Comparison of ENCODE assay signal across 18 cellular contexts in the genomic region with DNA sequence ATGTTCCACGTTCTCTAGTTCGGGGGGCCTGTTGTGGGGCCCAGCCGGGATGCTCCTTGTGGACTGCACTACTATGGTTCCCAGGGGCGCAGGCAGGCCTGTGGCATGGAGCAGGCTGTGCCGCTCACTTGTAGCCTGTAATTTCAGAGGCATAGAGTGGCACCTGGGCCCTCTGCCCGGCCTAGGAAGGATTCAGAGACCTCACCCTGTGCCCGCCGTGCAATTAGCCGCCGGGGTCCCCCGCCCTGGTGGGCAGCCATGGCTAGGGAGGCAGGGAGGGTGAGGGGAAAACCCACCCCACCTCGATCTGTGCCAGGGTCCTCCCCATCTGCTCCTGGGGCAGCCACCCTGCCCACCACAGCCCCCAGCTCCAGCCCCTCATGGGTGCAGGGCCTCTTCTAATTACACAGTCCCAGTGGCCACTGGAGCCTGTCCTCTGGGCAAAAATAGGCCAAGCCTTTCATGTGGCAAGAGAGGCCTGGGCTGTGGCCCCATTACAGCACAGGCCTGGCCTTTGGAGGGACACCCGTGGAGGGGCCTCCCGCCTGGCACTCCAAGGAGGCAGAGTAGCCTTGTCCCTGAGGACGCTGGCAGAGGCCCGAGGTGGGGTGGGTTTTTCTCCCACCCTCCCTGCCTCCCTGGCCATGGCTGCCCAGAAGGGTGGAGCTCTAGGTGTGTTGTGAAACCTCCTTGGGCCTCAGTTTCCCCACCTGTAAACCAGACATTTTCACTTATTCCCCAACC. TPM values are rescaled to one million over a fixed set of nuclear protein-coding genes. Genes with fewer than 3 reads are reported as not detected.
A peak's percentile ranks its signal among the peaks of the same experiment; 100 is the strongest.
DNase-seq lines count a peak whose midpoint lies in the region; ATAC-seq and TF ChIP-seq lines count a peak whose summit lies in the region.
"Had no signal": no experiment of that assay in that cellular context is flagged by ENCODE, and none has a peak within 500 bp of the region (broad histone marks: within the 10 kb centered on the region; RNA-seq: fewer than 3 reads in every experiment).

No MANE protein-coding gene starts in this region.

- H3K4me3 ChIP-seq in neuronal stem cell (ENCODE audit: low read length in 2 of 2): no peak overlapping the region
- no peak overlapping the region for H3K4me3 ChIP-seq in stomach

- ATAC-seq in central memory CD8-positive, alpha-beta T cell (replicated peaks; ENCODE audit: extremely low read depth, poor library complexity, severe bottlenecking): no peak
- ATAC-seq in stimulated activated memory B cell treated with anti-CD40 and anti-IgM and Interleukin-4, amounts not matched to agents 10 μg/mL and 1 μg/mL and 100 μg/mL, for 72 hours: peak; percentile 29

- H3K27ac ChIP-seq in neuronal stem cell (replicated peaks; ENCODE audit: low read length) (no peak overlapping the region), stomach (no peak overlapping the region)
- H3K27ac ChIP-seq: C4-2B had no signal

- H2BK15ac ChIP-seq in neuronal stem cell (ENCODE audit: low read length): peak overlapping the region; percentile 27

- H2BK5ac ChIP-seq in neuronal stem cell (ENCODE audit: low read length): peak overlapping the region; percentile 12

- H3K4me2 ChIP-seq in neuronal stem cell (ENCODE audit: insufficient read depth, low read length, poor library complexity, severe bottlenecking): no peak overlapping the region

- no CpG with 5 or more reads among the region's 16 CpGs for WGBS in neuronal stem cell (ENCODE audit: extremely low coverage in 2 of 2, insufficient read length in 2 of 2, insufficient replicate concordance in 1 of 2), 2 donors
- 80 to 90% (median 85%) methylated on average over 10 to 16 of the region's 16 CpGs for WGBS in stomach, 5 donors

- no peaks in the 10 kb centered on the region for H3K27me3 Mint-ChIP-seq in central memory CD8-positive, alpha-beta T cell
- H3K27me3 Mint-ChIP-seq in endothelial cell (ENCODE audit: unreplicated experiment): peaks cover 7% of the 10 kb centered on the region
- peaks cover 9% of the 10 kb centered on the region for H3K27me3 Mint-ChIP-seq in stimulated activated memory B cell treated with anti-CD40 and anti-IgM and Interleukin-4, amounts not matched to agents 10 μg/mL and 1 μg/mL and 100 μg/mL, for 72 hours
- H3K27me3 Mint-ChIP-seq: CD4-positive, alpha-beta T cell had no signal

- TF ChIP-seq CTCF in endothelial cell (IDR thresholded peaks at IDR 0.05; ENCODE audit: unreplicated experiment): no peak
- TF ChIP-seq CTCF in stomach (IDR thresholded peaks at IDR 0.05): no peak

- H3K9me3 Mint-ChIP-seq in central memory CD8-positive, alpha-beta T cell: no peaks in the 10 kb centered on the region
- no peaks in the 10 kb centered on the region for H3K9me3 Mint-ChIP-seq in endothelial cell (ENCODE audit: unreplicated experiment)
- peaks cover 5% of the 10 kb centered on the region for H3K9me3 Mint-ChIP-seq in stimulated activated memory B cell treated with anti-CD40 and anti-IgM and Interleukin-4, amounts not matched to agents 10 μg/mL and 1 μg/mL and 100 μg/mL, for 72 hours
- H3K9me3 Mint-ChIP-seq: CD4-positive, alpha-beta T cell; H9 had no signal

- H3K36me3 ChIP-seq in neuronal stem cell (replicated peaks in 1 of 2; ENCODE audit: control insufficient read depth in 2 of 2, insufficient read depth in 2 of 2, low read length in 2 of 2) (no peaks in the 10 kb centered on the region), stomach (no peaks in the 10 kb centered on the region)
- H3K36me3 ChIP-seq: BE2C had no signal

- peak overlapping the region; percentile 79 for H2AK5ac ChIP-seq in neuronal stem cell (ENCODE audit: low read depth, low read length)

- no peak overlapping the region for H4K91ac ChIP-seq in neuronal stem cell (ENCODE audit: low read depth, low read length, poor library complexity)

- no peak overlapping the region for H3K9ac ChIP-seq in neuronal stem cell (ENCODE audit: low read depth, low read length, poor library complexity)

- intact Hi-C loops in stomach (cut with DNase I; ENCODE audit: low total_unique reads): no loop called here

- H4K8ac ChIP-seq in neuronal stem cell (ENCODE audit: low read depth, low read length): no peak overlapping the region

- no peak overlapping the region for H3K4me3 Mint-ChIP-seq in central memory CD8-positive, alpha-beta T cell
- H3K4me3 Mint-ChIP-seq in endothelial cell (ENCODE audit: unreplicated experiment): no peak overlapping the region
- H3K4me3 Mint-ChIP-seq in stimulated activated memory B cell treated with anti-CD40 and anti-IgM and Interleukin-4, amounts not matched to agents 10 μg/mL and 1 μg/mL and 100 μg/mL, for 72 hours: no peak overlapping the region
- H3K4me3 Mint-ChIP-seq: CD4-positive, alpha-beta T cell; H9 had no signal

- peak overlapping the region; percentile 46 for H2BK12ac ChIP-seq in neuronal stem cell (ENCODE audit: low read length)

- no peaks in the 10 kb centered on the region for H3K4me1 Mint-ChIP-seq in central memory CD8-positive, alpha-beta T cell
- peaks cover 4% of the 10 kb centered on the region for H3K4me1 Mint-ChIP-seq in endothelial cell (ENCODE audit: unreplicated experiment)
- peaks cover 21% of the 10 kb centered on the region for H3K4me1 Mint-ChIP-seq in stimulated activated memory B cell treated with anti-CD40 and anti-IgM and Interleukin-4, amounts not matched to agents 10 μg/mL and 1 μg/mL and 100 μg/mL, for 72 hours

- peak overlapping the region; percentile 55 for H3K18ac ChIP-seq in neuronal stem cell (ENCODE audit: low read length)

- no peak for DNase-seq in central memory CD8-positive, alpha-beta T cell (ENCODE audit: low spot score in 2 of 2)
- DNase-seq in endothelial cell (ENCODE audit: low spot score): no peak
- no peak for DNase-seq in neuronal stem cell (ENCODE audit: low spot score)
- no peak for DNase-seq in stomach
- DNase-seq in NCI-H146 treated with DMSO at 0.1 percent for 48 hours (lab: John Stamatoyannopoulos, UW; ENCODE audit: unreplicated experiment): no peak
- no peak for DNase-seq in SIG-M5 (lab: John Stamatoyannopoulos, UW)
- DNase-seq: ACHN; BE2C; Caco-2; CD4-positive, alpha-beta T cell; DMS153; DMS79; GF-D8; GOT3; H9; IMR-90 had no signal

- H2BK120ac ChIP-seq in neuronal stem cell (ENCODE audit: low read depth, low read length): no peak overlapping the region

- peaks cover 5% of the 10 kb centered on the region for H3K36me3 Mint-ChIP-seq in central memory CD8-positive, alpha-beta T cell (ENCODE audit: insufficient read depth)
- no peaks in the 10 kb centered on the region for H3K36me3 Mint-ChIP-seq in endothelial cell (ENCODE audit: low read depth, unreplicated experiment)
- H3K36me3 Mint-ChIP-seq in stimulated activated memory B cell treated with anti-CD40 and anti-IgM and Interleukin-4, amounts not matched to agents 10 μg/mL and 1 μg/mL and 100 μg/mL, for 72 hours: no peaks in the 10 kb centered on the region

- no peaks in the 10 kb centered on the region for H3K79me1 ChIP-seq in neuronal stem cell (ENCODE audit: low read depth, low read length)

- TF ChIP-seq POLR2A in stomach (IDR thresholded peaks at IDR 0.05): no peak

- H3K27me3 ChIP-seq in neuronal stem cell (ENCODE audit: control insufficient read depth in 3 of 3, insufficient read depth in 3 of 3, low read depth in 1 of 3, low read length in 3 of 3): peaks cover 0 to 3% (median 0%) of the 10 kb centered on the region in 3 experiments
- H3K27me3 ChIP-seq in stomach: peaks cover 0 to 3% (median 0%) of the 10 kb centered on the region in 3 donors
- H3K27me3 ChIP-seq: BE2C had no signal

- H3K27ac Mint-ChIP-seq in central memory CD8-positive, alpha-beta T cell (ENCODE audit: low read depth): peak overlapping the region; percentile 20
- peak overlapping the region; percentile 72 for H3K27ac Mint-ChIP-seq in endothelial cell (ENCODE audit: unreplicated experiment)
- peak overlapping the region; percentile 40 for H3K27ac Mint-ChIP-seq in stimulated activated memory B cell treated with anti-CD40 and anti-IgM and Interleukin-4, amounts not matched to agents 10 μg/mL and 1 μg/mL and 100 μg/mL, for 72 hours
- H3K27ac Mint-ChIP-seq: CD4-positive, alpha-beta T cell had no signal

- peak overlapping the region; percentile 3 for H3K23ac ChIP-seq in neuronal stem cell (ENCODE audit: low read depth, low read length, poor library complexity)

- peaks cover 6 to 8% of the 10 kb centered on the region in 2 donors for H3K4me1 ChIP-seq in neuronal stem cell (ENCODE audit: control insufficient read depth in 2 of 2, insufficient read depth in 1 of 2, low read depth in 1 of 2, low read length in 2 of 2)
- peaks cover 0 to 3% (median 0%) of the 10 kb centered on the region in 4 donors for H3K4me1 ChIP-seq in stomach
- H3K4me1 ChIP-seq: BE2C, Caco-2 had no signal

- H3K9me3 ChIP-seq in neuronal stem cell (replicated peaks in 1 of 2; ENCODE audit: control insufficient read depth in 2 of 2, insufficient read depth in 1 of 2, low read depth in 1 of 2, low read length in 2 of 2) (peaks cover 0 to 4% of the 10 kb centered on the region in 2 donors), stomach (no peaks in the 10 kb centered on the region)
- H3K9me3 ChIP-seq: BE2C, Caco-2 had no signal

- no peak overlapping the region for H3K4ac ChIP-seq in neuronal stem cell (ENCODE audit: low read length)

- no peak for TF ChIP-seq EP300 in stomach (IDR thresholded peaks at IDR 0.05)

- H3K14ac ChIP-seq in neuronal stem cell (ENCODE audit: low read length): no peak overlapping the region

- H2AFZ ChIP-seq in neuronal stem cell (ENCODE audit: low read length): no peak overlapping the region

RNA-seq across cellular contexts. Expression of a gene that starts 5.2 kb away (rescaled TPM):
- total RNA-seq in endothelial cell (ENCODE audit: unreplicated experiment) (0.36 TPM), stomach (10 to 100 TPM in 2 of 5 donors, under 1 TPM in 2, not detected in 1; 0.45 to 16.2 (median 6.0) TPM)
- polyA plus RNA-seq in neuronal stem cell (2013, experiment 1 of 2): 0.68 TPM
- polyA plus RNA-seq in neuronal stem cell (2013, experiment 2 of 2): 0.73 TPM
- polyA plus RNA-seq in stomach: 10 to 100 TPM in 2 of 3 donors, 1 to 10 TPM in 1; 1.3 to 17.1 (median 14.8) TPM
- total RNA-seq: Caco-2, H9 had no signal

RNA-seq across cellular contexts. Expression of a gene that starts 30.6 kb away (rescaled TPM):
- total RNA-seq in endothelial cell (ENCODE audit: unreplicated experiment) (1.6 TPM), stomach (1 to 10 TPM; 1.2 to 6.1 (median 2.4) TPM)
- polyA plus RNA-seq in neuronal stem cell (2013, experiment 1 of 2): 0.11 TPM
- 0.15 TPM for polyA plus RNA-seq in neuronal stem cell (2013, experiment 2 of 2)
- 1 to 10 TPM; 1.7 to 4.1 (median 3.5) TPM for polyA plus RNA-seq in stomach

RNA-seq across cellular contexts. Expression of a gene that starts 40.7 kb away (rescaled TPM):
- total RNA-seq in endothelial cell (ENCODE audit: unreplicated experiment): 67.8 TPM
- polyA plus RNA-seq in neuronal stem cell (2013, experiment 1 of 2): 94.0 TPM
- 89.8 TPM for polyA plus RNA-seq in neuronal stem cell (2013, experiment 2 of 2)
- 100 to 1,000 TPM in 3 of 5 donors, 10 to 100 TPM in 2; 83.3 to 251 (median 154) TPM for total RNA-seq in stomach
- 100 to 1,000 TPM; 140 to 256 (median 177) TPM for polyA plus RNA-seq in stomach

RNA-seq across cellular contexts. Expression of a gene that starts 42.2 kb away (rescaled TPM):
- total RNA-seq in endothelial cell (ENCODE audit: unreplicated experiment) (67.8 TPM), stomach (100 to 1,000 TPM in 1 of 5 donors, 10 to 100 TPM in 4; 47.2 to 106 (median 56.2) TPM)
- 39.6 TPM for polyA plus RNA-seq in neuronal stem cell (2013, experiment 1 of 2)
- 37.7 TPM for polyA plus RNA-seq in neuronal stem cell (2013, experiment 2 of 2)
- 10 to 100 TPM; 11.7 to 12.4 (median 12.0) TPM for polyA plus RNA-seq in stomach

Comparison
In these comparisons a context has a peak if more than half of its experiments do, and no peak if none do; other contexts are left out.
1. H3K27ac Mint-ChIP-seq: peak in every context shown above with its lines; median percentile 72 in endothelial cell; 40 in stimulated activated memory B cell treated with anti-CD40 and anti-IgM and Interleukin-4, amounts not matched to agents 10 μg/mL and 1 μg/mL and 100 μg/mL, for 72 hours; 20 in central memory CD8-positive, alpha-beta T cell.